In the genomic region with DNA sequence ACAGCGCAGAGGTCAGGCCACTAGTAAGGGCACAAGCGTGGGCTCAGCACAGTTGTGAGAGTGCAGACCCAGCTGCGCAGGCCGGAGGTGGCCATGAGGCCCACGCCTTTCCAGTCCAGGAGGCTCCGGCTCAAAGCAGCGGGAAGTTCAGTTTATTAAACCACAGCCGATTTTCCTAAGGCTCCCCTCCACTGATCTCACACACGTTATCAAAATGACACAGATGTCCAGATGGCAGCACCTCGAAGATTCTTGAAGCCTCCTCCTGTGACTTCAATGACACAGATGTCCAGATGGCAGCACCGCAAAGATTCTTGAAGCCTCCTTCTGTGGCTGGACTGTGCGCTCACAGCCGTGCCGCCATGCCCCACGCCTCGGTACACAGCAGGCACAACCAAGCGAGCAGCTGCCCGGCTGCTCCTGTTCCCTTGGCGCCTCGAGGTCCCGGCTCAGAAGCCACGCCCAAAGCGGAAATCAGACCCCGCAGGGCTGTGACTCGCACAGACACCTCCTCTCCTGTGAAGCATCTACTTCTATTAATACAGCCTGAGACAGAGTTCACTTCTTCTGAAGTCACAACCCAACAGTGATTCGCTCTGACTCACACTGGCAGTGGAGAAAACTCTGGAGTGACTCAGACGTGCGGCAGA, we compare ENCODE assay signal across 1 cellular context.
TF ChIP-seq lines count a peak whose summit lies in the region.

No MANE protein-coding gene starts in this region.

TF ChIP-seq in K562, 482 proteins besides CTCF, POLR2A, EP300 and RAD21 (continued from another document and continues in another):
- TF ChIP-seq, protein P1, sequence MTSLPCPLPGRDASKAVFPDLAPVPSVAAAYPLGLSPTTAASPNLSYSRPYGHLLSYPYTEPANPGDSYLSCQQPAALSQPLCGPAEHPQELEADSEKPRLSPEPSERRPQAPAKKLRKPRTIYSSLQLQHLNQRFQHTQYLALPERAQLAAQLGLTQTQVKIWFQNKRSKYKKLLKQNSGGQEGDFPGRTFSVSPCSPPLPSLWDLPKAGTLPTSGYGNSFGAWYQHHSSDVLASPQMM (CRISPR knock-in tag; IDR thresholded peaks at IDR 0.05): no peak
- TF ChIP-seq PRPF4 (IDR thresholded peaks at IDR 0.05; ENCODE audit: insufficient read depth, low read depth, low read length, poor library complexity, severe bottlenecking) (no peak), KLF13 (tag; IDR thresholded peaks at IDR 0.05; ENCODE audit: borderline replicate concordance, low read depth) (no peak), SLC30A9 (CRISPR knock-in tag; IDR thresholded peaks at IDR 0.05) (no peak), ATF1 (CRISPR knock-in tag; IDR thresholded peaks at IDR 0.05) (no peak), ATF1 (tag; IDR thresholded peaks at IDR 0.05) (peak; percentile 60), NFATC3 (IDR thresholded peaks at IDR 0.05) (no peak), ZNF583 (CRISPR knock-in tag; IDR thresholded peaks at IDR 0.05) (no peak), PCBP1 (IDR thresholded peaks at IDR 0.05; ENCODE audit: low read depth, low read length, poor library complexity, severe bottlenecking) (no peak), ZNF354B (CRISPR knock-in tag; IDR thresholded peaks at IDR 0.05) (no peak), COPS2 (conservative IDR thresholded peaks at IDR 0.05) (no peak), NFYB (IDR thresholded peaks at IDR 0.05; ENCODE audit: extremely low read depth, insufficient read length) (no peak), SMARCB1 (IDR thresholded peaks at IDR 0.05; ENCODE audit: insufficient read length, low read depth) (no peak), MAFF (IDR thresholded peaks at IDR 0.05; ENCODE audit: low read length) (no peak), NBN (IDR thresholded peaks at IDR 0.05; ENCODE audit: low read depth) (peak; percentile 76), TGIF2 (CRISPR knock-in tag; IDR thresholded peaks at IDR 0.05) (no peak), TAF9B (IDR thresholded peaks at IDR 0.05; ENCODE audit: partially characterized antibody) (no peak), FOXP1 (CRISPR knock-in tag; IDR thresholded peaks at IDR 0.05) (no peak), RFX5 (IDR thresholded peaks at IDR 0.05; ENCODE audit: low read depth, low read length) (no peak), ZNF699 (CRISPR knock-in tag; IDR thresholded peaks at IDR 0.05; ENCODE audit: insufficient replicate concordance) (no peak), DACH1 (IDR thresholded peaks at IDR 0.05; ENCODE audit: partially characterized antibody) (no peak), ZSCAN29 (IDR thresholded peaks at IDR 0.05) (no peak), ZNF561 (CRISPR knock-in tag; conservative IDR thresholded peaks at IDR 0.05) (no peak), ZNF780A (CRISPR knock-in tag; IDR thresholded peaks at IDR 0.05) (no peak), ZNF717 (CRISPR knock-in tag; IDR thresholded peaks at IDR 0.05) (no peak), ETS2 (tag; IDR thresholded peaks at IDR 0.05; ENCODE audit: borderline replicate concordance, poor library complexity, severe bottlenecking) (no peak), ZBTB1 (CRISPR knock-in tag; IDR thresholded peaks at IDR 0.05; ENCODE audit: borderline replicate concordance, low read depth) (no peak), ZNF134 (CRISPR knock-in tag; conservative IDR thresholded peaks at IDR 0.05) (no peak), SRSF7 (optimal IDR thresholded peaks at IDR 0.05; ENCODE audit: low read depth, low read length) (no peak), SMAD2 (IDR thresholded peaks at IDR 0.05; ENCODE audit: low read depth, low read length) (no peak), STAT5A (IDR thresholded peaks at IDR 0.05; ENCODE audit: borderline replicate concordance, low read length) (peak; percentile 81), TAL1 (IDR thresholded peaks at IDR 0.05) (peak; percentile 93)
- TF ChIP-seq, protein P2, sequence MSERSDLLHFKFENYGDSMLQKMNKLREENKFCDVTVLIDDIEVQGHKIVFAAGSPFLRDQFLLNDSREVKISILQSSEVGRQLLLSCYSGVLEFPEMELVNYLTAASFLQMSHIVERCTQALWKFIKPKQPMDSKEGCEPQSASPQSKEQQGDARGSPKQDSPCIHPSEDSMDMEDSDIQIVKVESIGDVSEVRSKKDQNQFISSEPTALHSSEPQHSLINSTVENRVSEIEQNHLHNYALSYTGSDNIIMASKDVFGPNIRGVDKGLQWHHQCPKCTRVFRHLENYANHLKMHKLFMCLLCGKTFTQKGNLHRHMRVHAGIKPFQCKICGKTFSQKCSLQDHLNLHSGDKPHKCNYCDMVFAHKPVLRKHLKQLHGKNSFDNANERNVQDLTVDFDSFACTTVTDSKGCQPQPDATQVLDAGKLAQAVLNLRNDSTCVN (CRISPR knock-in tag; IDR thresholded peaks at IDR 0.05): no peak
- TF ChIP-seq, protein P3, sequence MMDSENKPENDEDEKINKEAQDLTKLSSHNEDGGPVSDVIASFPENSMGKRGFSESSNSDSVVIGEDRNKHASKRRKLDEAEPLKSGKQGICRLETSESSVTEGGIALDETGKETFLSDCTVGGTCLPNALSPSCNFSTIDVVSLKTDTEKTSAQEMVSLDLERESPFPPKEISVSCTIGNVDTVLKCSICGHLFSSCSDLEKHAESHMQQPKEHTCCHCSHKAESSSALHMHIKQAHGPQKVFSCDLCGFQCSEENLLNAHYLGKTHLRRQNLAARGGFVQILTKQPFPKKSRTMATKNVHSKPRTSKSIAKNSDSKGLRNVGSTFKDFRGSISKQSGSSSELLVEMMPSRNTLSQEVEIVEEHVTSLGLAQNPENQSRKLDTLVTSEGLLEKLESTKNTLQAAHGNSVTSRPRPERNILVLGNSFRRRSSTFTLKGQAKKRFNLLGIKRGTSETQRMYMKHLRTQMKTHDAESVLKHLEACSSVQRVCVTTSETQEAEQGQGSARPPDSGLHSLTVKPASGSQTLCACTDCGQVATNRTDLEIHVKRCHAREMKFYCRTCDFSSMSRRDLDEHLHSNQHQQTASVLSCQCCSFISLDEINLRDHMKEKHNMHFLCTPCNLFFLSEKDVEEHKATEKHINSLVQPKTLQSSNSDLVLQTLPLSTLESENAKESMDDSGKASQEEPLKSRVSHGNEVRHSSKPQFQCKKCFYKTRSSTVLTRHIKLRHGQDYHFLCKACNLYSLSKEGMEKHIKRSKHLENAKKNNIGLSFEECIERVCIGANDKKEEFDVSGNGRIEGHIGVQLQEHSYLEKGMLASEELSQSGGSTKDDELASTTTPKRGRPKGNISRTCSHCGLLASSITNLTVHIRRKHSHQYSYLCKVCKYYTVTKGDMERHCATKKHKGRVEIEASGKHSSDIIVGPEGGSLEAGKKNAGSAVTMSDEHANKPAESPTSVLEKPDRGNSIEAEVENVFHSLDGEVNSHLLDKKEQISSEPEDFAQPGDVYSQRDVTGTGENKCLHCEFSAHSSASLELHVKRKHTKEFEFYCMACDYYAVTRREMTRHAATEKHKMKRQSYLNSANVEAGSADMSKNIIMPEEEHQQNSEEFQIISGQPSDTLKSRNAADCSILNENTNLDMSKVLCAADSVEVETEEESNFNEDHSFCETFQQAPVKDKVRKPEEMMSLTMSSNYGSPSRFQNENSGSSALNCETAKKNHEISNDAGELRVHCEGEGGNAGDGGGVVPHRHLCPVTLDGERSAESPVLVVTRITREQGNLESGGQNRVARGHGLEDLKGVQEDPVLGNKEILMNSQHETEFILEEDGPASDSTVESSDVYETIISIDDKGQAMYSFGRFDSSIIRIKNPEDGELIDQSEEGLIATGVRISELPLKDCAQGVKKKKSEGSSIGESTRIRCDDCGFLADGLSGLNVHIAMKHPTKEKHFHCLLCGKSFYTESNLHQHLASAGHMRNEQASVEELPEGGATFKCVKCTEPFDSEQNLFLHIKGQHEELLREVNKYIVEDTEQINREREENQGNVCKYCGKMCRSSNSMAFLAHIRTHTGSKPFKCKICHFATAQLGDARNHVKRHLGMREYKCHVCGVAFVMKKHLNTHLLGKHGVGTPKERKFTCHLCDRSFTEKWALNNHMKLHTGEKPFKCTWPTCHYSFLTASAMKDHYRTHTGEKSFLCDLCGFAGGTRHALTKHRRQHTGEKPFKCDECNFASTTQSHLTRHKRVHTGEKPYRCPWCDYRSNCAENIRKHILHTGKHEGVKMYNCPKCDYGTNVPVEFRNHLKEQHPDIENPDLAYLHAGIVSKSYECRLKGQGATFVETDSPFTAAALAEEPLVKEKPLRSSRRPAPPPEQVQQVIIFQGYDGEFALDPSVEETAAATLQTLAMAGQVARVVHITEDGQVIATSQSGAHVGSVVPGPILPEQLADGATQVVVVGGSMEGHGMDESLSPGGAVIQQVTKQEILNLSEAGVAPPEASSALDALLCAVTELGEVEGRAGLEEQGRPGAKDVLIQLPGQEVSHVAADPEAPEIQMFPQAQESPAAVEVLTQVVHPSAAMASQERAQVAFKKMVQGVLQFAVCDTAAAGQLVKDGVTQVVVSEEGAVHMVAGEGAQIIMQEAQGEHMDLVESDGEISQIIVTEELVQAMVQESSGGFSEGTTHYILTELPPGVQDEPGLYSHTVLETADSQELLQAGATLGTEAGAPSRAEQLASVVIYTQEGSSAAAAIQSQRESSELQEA (IDR thresholded peaks at IDR 0.05; ENCODE audit: low read depth): no peak
- TF ChIP-seq, protein P4, sequence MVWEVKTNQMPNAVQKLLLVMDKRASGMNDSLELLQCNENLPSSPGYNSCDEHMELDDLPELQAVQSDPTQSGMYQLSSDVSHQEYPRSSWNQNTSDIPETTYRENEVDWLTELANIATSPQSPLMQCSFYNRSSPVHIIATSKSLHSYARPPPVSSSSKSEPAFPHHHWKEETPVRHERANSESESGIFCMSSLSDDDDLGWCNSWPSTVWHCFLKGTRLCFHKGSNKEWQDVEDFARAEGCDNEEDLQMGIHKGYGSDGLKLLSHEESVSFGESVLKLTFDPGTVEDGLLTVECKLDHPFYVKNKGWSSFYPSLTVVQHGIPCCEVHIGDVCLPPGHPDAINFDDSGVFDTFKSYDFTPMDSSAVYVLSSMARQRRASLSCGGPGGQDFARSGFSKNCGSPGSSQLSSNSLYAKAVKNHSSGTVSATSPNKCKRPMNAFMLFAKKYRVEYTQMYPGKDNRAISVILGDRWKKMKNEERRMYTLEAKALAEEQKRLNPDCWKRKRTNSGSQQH (CRISPR knock-in tag; IDR thresholded peaks at IDR 0.05): no peak
- TF ChIP-seq, protein P5, sequence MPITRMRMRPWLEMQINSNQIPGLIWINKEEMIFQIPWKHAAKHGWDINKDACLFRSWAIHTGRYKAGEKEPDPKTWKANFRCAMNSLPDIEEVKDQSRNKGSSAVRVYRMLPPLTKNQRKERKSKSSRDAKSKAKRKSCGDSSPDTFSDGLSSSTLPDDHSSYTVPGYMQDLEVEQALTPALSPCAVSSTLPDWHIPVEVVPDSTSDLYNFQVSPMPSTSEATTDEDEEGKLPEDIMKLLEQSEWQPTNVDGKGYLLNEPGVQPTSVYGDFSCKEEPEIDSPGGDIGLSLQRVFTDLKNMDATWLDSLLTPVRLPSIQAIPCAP (CRISPR knock-in tag; IDR thresholded peaks at IDR 0.05; ENCODE audit: borderline replicate concordance): no peak
- TF ChIP-seq, protein P6, sequence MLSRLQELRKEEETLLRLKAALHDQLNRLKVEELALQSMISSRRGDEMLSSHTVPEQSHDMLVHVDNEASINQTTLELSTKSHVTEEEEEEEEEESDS (CRISPR knock-in tag; IDR thresholded peaks at IDR 0.05): no peak
- TF ChIP-seq, protein P7, sequence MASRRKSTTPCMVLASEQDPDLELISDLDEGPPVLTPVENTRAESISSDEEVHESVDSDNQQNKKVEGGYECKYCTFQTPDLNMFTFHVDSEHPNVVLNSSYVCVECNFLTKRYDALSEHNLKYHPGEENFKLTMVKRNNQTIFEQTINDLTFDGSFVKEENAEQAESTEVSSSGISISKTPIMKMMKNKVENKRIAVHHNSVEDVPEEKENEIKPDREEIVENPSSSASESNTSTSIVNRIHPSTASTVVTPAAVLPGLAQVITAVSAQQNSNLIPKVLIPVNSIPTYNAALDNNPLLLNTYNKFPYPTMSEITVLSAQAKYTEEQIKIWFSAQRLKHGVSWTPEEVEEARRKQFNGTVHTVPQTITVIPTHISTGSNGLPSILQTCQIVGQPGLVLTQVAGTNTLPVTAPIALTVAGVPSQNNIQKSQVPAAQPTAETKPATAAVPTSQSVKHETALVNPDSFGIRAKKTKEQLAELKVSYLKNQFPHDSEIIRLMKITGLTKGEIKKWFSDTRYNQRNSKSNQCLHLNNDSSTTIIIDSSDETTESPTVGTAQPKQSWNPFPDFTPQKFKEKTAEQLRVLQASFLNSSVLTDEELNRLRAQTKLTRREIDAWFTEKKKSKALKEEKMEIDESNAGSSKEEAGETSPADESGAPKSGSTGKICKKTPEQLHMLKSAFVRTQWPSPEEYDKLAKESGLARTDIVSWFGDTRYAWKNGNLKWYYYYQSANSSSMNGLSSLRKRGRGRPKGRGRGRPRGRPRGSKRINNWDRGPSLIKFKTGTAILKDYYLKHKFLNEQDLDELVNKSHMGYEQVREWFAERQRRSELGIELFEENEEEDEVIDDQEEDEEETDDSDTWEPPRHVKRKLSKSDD (conservative IDR thresholded peaks at IDR 0.05; ENCODE audit: low read length): no peak
- TF ChIP-seq, protein P8, sequence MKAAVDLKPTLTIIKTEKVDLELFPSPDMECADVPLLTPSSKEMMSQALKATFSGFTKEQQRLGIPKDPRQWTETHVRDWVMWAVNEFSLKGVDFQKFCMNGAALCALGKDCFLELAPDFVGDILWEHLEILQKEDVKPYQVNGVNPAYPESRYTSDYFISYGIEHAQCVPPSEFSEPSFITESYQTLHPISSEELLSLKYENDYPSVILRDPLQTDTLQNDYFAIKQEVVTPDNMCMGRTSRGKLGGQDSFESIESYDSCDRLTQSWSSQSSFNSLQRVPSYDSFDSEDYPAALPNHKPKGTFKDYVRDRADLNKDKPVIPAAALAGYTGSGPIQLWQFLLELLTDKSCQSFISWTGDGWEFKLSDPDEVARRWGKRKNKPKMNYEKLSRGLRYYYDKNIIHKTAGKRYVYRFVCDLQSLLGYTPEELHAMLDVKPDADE (conservative IDR thresholded peaks at IDR 0.05; ENCODE audit: control insufficient read depth, low read depth, low read length): 0 out of 2 replicates have a peak, but pooled peaks have one; percentile 50
- TF ChIP-seq, protein P9, sequence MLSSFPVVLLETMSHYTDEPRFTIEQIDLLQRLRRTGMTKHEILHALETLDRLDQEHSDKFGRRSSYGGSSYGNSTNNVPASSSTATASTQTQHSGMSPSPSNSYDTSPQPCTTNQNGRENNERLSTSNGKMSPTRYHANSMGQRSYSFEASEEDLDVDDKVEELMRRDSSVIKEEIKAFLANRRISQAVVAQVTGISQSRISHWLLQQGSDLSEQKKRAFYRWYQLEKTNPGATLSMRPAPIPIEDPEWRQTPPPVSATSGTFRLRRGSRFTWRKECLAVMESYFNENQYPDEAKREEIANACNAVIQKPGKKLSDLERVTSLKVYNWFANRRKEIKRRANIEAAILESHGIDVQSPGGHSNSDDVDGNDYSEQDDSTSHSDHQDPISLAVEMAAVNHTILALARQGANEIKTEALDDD (IDR thresholded peaks at IDR 0.05): no peak
- TF ChIP-seq, protein P10, sequence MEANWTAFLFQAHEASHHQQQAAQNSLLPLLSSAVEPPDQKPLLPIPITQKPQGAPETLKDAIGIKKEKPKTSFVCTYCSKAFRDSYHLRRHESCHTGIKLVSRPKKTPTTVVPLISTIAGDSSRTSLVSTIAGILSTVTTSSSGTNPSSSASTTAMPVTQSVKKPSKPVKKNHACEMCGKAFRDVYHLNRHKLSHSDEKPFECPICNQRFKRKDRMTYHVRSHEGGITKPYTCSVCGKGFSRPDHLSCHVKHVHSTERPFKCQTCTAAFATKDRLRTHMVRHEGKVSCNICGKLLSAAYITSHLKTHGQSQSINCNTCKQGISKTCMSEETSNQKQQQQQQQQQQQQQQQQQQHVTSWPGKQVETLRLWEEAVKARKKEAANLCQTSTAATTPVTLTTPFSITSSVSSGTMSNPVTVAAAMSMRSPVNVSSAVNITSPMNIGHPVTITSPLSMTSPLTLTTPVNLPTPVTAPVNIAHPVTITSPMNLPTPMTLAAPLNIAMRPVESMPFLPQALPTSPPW (CRISPR knock-in tag; IDR thresholded peaks at IDR 0.05): peak; percentile 58; the same call in 1 of the 2 replicates
